In the genomic region with DNA sequence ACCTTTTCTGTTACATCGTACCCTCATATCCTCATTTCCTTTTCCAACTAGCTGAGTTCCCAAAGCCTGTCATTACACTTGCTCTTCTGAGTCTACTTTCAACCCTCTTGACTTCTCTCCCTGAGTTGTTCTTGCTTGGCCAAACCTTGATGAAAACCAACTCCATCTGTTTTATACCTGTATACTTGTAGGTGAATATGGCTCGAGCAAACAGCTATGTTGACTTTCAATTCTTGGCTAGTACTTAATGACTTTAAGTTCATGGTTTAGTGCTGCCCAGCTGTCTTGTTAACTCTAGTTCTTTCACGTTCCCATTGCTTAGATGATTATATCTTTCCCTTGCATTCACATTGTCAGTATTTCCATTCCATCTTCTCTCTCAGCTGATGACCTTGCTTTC, we compare ENCODE assay signal across 23 cellular contexts.
"Had no signal": no experiment of that assay in that cellular context is flagged by ENCODE, and none has a peak within 500 bp of the region (broad histone marks: within the 10 kb centered on the region; RNA-seq: fewer than 3 reads in every experiment).

No MANE protein-coding gene starts in this region.

- DNase-seq: dorsolateral prefrontal cortex; effector CD4-positive, alpha-beta T cell; endodermal cell; foreskin keratinocyte; heart left ventricle; left cardiac atrium; left ventricle myocardium superior; lower lobe of right lung; naive thymus-derived CD8-positive, alpha-beta T cell; nephron progenitor cell; pancreas; right lobe of liver; small intestine; stimulated activated CD4-positive, alpha-beta T cell treated with anti-CD3 and anti-CD28 coated beads, Interleukin-15, amount 100 ng/mL, for 24 hours; stimulated activated CD4-positive, alpha-beta T cell treated with anti-CD3 and anti-CD28 coated beads, Interleukin-2, amount 100 ng/mL, for 48 hours; stimulated activated naive B cell treated with anti-CD40 and anti-IgM and Interleukin-4, amounts not matched to agents 10 μg/mL and 1 μg/mL and 100 μg/mL, for 72 hours; stomach; thyroid gland; uterus had no signal

- H3K4me3 Mint-ChIP-seq: endodermal cell; naive thymus-derived CD8-positive, alpha-beta T cell; nephron progenitor cell; stimulated activated naive B cell treated with anti-CD40 and anti-IgM and Interleukin-4, amounts not matched to agents 10 μg/mL and 1 μg/mL and 100 μg/mL, for 72 hours; type B pancreatic cell had no signal

- H3K27ac Mint-ChIP-seq: endodermal cell; naive thymus-derived CD8-positive, alpha-beta T cell; nephron progenitor cell; stimulated activated naive B cell treated with anti-CD40 and anti-IgM and Interleukin-4, amounts not matched to agents 10 μg/mL and 1 μg/mL and 100 μg/mL, for 72 hours; type B pancreatic cell had no signal

- H3K9me3 ChIP-seq: pancreas, thyroid gland, uterus had no signal

- H3K36me3 ChIP-seq: esophagus muscularis mucosa, gastroesophageal sphincter, heart left ventricle, lower lobe of right lung, pancreas, right lobe of liver, stomach, thyroid gland, uterus had no signal

- H3K27me3 ChIP-seq: dorsolateral prefrontal cortex, esophagus muscularis mucosa, foreskin keratinocyte, gastroesophageal sphincter, heart left ventricle, hepatocyte, pancreas, right lobe of liver, stomach, thyroid gland, uterus had no signal

- H3K27ac ChIP-seq: dorsolateral prefrontal cortex, esophagus muscularis mucosa, foreskin keratinocyte, gastroesophageal sphincter, heart left ventricle, hepatocyte, lower lobe of right lung, pancreas, right lobe of liver, stomach, thyroid gland, uterus had no signal

- ATAC-seq: foreskin keratinocyte; gastroesophageal sphincter; heart left ventricle; left cardiac atrium; left ventricle myocardium superior; lower lobe of right lung; naive thymus-derived CD8-positive, alpha-beta T cell; pancreas; right lobe of liver; stimulated activated naive B cell treated with anti-CD40 and anti-IgM and Interleukin-4, amounts not matched to agents 10 μg/mL and 1 μg/mL and 100 μg/mL, for 72 hours had no signal

- H3K9me3 Mint-ChIP-seq: type B pancreatic cell had no signal

- H3K4me1 Mint-ChIP-seq: endodermal cell; stimulated activated naive B cell treated with anti-CD40 and anti-IgM and Interleukin-4, amounts not matched to agents 10 μg/mL and 1 μg/mL and 100 μg/mL, for 72 hours had no signal

- H3K4me1 ChIP-seq: esophagus muscularis mucosa, gastroesophageal sphincter, heart left ventricle, lower lobe of right lung, pancreas, right lobe of liver, thyroid gland, uterus had no signal

- H3K27me3 Mint-ChIP-seq: naive thymus-derived CD8-positive, alpha-beta T cell; type B pancreatic cell had no signal

- H3K36me3 Mint-ChIP-seq: type B pancreatic cell had no signal

- H3K4me3 ChIP-seq: dorsolateral prefrontal cortex, esophagus muscularis mucosa, gastroesophageal sphincter, heart left ventricle, hepatocyte, lower lobe of right lung, pancreas, right lobe of liver, stomach, thyroid gland, uterus had no signal
